11 cellular contexts compared by ENCODE assay signal in the genomic region with DNA sequence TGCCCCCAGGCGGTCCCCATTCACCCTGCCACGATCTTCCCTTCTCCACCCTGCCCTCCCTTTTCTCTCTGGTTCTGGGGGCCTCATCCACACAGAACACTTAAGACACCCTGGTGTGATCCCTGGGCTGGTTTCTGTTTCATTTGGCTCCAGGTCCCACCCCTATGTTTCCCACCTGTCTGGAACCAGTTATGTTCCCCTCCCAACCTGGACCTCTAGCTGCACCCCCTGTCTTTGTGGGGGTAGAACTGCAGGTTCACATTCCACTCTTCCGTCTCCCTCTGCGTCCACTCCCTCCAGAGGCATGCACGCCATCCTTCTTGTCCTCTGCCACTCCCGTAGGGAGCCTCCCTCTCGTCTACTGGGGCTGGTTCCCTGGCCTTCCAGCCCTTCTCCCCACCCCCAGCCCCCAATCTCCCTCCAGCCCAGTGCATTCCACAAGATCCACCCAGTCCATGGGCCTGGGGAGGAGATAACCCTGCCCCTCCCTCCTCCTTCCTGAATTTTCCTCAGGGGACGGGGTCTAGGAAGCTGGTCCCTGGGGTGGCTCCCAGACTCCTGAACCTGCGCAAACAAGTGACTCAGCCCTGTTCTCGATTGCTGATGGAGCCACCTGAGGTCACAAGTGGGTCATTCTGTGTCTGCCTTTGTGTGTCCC.
DNase-seq lines count a peak whose midpoint lies in the region; ATAC-seq and TF ChIP-seq lines count a peak whose summit lies in the region.
"Had no signal": no experiment of that assay in that cellular context is flagged by ENCODE, and none has a peak within 500 bp of the region (broad histone marks: within the 10 kb centered on the region; RNA-seq: fewer than 3 reads in every experiment).

No MANE protein-coding gene starts in this region.

- H3K27ac Mint-ChIP-seq in effector memory CD8-positive, alpha-beta T cell = no peak overlapping the region
- H3K27ac Mint-ChIP-seq in activated CD4-positive, alpha-beta T cell treated with anti-CD3 and anti-CD28 coated beads for 36 hours = no peak overlapping the region
- H3K27ac Mint-ChIP-seq: activated CD4-positive, alpha-beta T cell treated with anti-CD3 and anti-CD28 coated beads, Interleukin-2, amount 10 ng/mL, durations not matched to agents 7 days and 5 days; activated naive CD8-positive, alpha-beta T cell had no signal

- no peak for ATAC-seq in effector memory CD8-positive, alpha-beta T cell (replicated peaks)
- ATAC-seq in activated CD4-positive, alpha-beta T cell treated with anti-CD3 and anti-CD28 coated beads for 36 hours = no peak
- ATAC-seq in GM19467 (IDR thresholded peaks at IDR 0.05; ENCODE audit: unreplicated experiment) = no peak
- ATAC-seq in GM18867 (IDR thresholded peaks at IDR 0.05; ENCODE audit: unreplicated experiment) = no peak

- H4K20me1 ChIP-seq in OCI-LY3 (ENCODE audit: insufficient read depth, low read length) = no peaks in the 10 kb centered on the region

- H3K79me2 ChIP-seq in OCI-LY3 (ENCODE audit: low read length) = peaks cover 43% of the 10 kb centered on the region

- peaks cover 22 to 37% of the 10 kb centered on the region in 2 donors for H3K27me3 Mint-ChIP-seq in effector memory CD8-positive, alpha-beta T cell
- peaks cover 6% of the 10 kb centered on the region for H3K27me3 Mint-ChIP-seq in activated CD4-positive, alpha-beta T cell treated with anti-CD3 and anti-CD28 coated beads for 36 hours

- TF ChIP-seq CTCF in OCI-LY3 (IDR thresholded peaks at IDR 0.05; ENCODE audit: low read depth, low read length) (0 out of 2 replicates have a peak, but pooled peaks have one; percentile 14), esophagus squamous epithelium (IDR thresholded peaks at IDR 0.05) (peak in 2 of 6 experiments; percentile 20 to 41)

- H3K4me2 ChIP-seq in OCI-LY3 (ENCODE audit: low read length) = no peak overlapping the region

- H3K4me3 Mint-ChIP-seq in effector memory CD8-positive, alpha-beta T cell = no peak overlapping the region
- no peak overlapping the region for H3K4me3 Mint-ChIP-seq in activated CD4-positive, alpha-beta T cell treated with anti-CD3 and anti-CD28 coated beads for 36 hours
- H3K4me3 Mint-ChIP-seq: activated CD4-positive, alpha-beta T cell treated with anti-CD3 and anti-CD28 coated beads, Interleukin-2, amount 10 ng/mL, durations not matched to agents 7 days and 5 days; activated naive CD8-positive, alpha-beta T cell had no signal

- POLR2A ChIA-PET in activated CD4-positive, alpha-beta T cell treated with anti-CD3 and anti-CD28 coated beads for 36 hours (lab: Charles Lee) = no interaction called here

- no peak for TF ChIP-seq POLR2A in esophagus squamous epithelium (IDR thresholded peaks at IDR 0.05)

- H3K9me3 ChIP-seq in OCI-LY3 (ENCODE audit: insufficient read depth, low read length) (no peaks in the 10 kb centered on the region), esophagus squamous epithelium (no peaks in the 10 kb centered on the region), mucosa of stomach (ENCODE audit: control insufficient read depth, low read length) (no peaks in the 10 kb centered on the region)

- no peaks in the 10 kb centered on the region for H3K4me1 Mint-ChIP-seq in effector memory CD8-positive, alpha-beta T cell (ENCODE audit: low read depth in 2 of 2)
- peaks cover 9% of the 10 kb centered on the region for H3K4me1 Mint-ChIP-seq in activated CD4-positive, alpha-beta T cell treated with anti-CD3 and anti-CD28 coated beads for 36 hours

- no peak overlapping the region for H2AFZ ChIP-seq in OCI-LY3 (ENCODE audit: low read depth, low read length)

- H3K9ac ChIP-seq in OCI-LY3 (ENCODE audit: low read length) = no peak overlapping the region
- H3K9ac ChIP-seq in mucosa of stomach (ENCODE audit: low read length) = no peak overlapping the region

- H3K27me3 ChIP-seq in OCI-LY3 (ENCODE audit: low read depth, low read length) (no peaks in the 10 kb centered on the region), esophagus squamous epithelium (no peaks in the 10 kb centered on the region), mucosa of stomach (ENCODE audit: control insufficient read depth, insufficient read depth, low read length) (no peaks in the 10 kb centered on the region)

- CTCF ChIA-PET in activated CD4-positive, alpha-beta T cell treated with anti-CD3 and anti-CD28 coated beads for 36 hours (lab: Charles Lee) = interaction anchor here (0.6 kb wide), 1 partner anchor 154 kb away, joined by 3 read pairs; no protein-coding TSS in a partner anchor

- H3K4me1 ChIP-seq in OCI-LY3 (ENCODE audit: low read length) (peaks cover 51% of the 10 kb centered on the region), esophagus squamous epithelium (peaks cover 13 to 71% (median 31%) of the 10 kb centered on the region in 3 donors), mucosa of stomach (ENCODE audit: control insufficient read depth, insufficient read depth, low read length) (peaks cover 67% of the 10 kb centered on the region)

- 68 to 77% methylated on average over 10 of the region's 10 CpGs for WGBS in esophagus squamous epithelium, 2 donors

- H3K27ac ChIP-seq in OCI-LY3 (ENCODE audit: low read length) (no peak overlapping the region), esophagus squamous epithelium (peak overlapping the region; percentile 56 to 80 (median 76))

- H3K9me3 Mint-ChIP-seq in effector memory CD8-positive, alpha-beta T cell = no peaks in the 10 kb centered on the region
- no peaks in the 10 kb centered on the region for H3K9me3 Mint-ChIP-seq in activated CD4-positive, alpha-beta T cell treated with anti-CD3 and anti-CD28 coated beads for 36 hours (ENCODE audit: low read depth)
- H3K9me3 Mint-ChIP-seq: activated CD4-positive, alpha-beta T cell treated with anti-CD3 and anti-CD28 coated beads, Interleukin-2, amount 10 ng/mL, durations not matched to agents 7 days and 5 days had no signal

- H3K36me3 Mint-ChIP-seq in effector memory CD8-positive, alpha-beta T cell (ENCODE audit: insufficient read depth) = no peaks in the 10 kb centered on the region
- no peaks in the 10 kb centered on the region for H3K36me3 Mint-ChIP-seq in activated CD4-positive, alpha-beta T cell treated with anti-CD3 and anti-CD28 coated beads for 36 hours (ENCODE audit: low read depth)
- H3K36me3 Mint-ChIP-seq: activated naive CD8-positive, alpha-beta T cell had no signal

- intact Hi-C loops in esophagus squamous epithelium (cut with DNase I) = no loop called here
- intact Hi-C loops in activated CD4-positive, alpha-beta T cell treated with anti-CD3 and anti-CD28 coated beads for 36 hours (cut with DNase I, micrococcal nuclease) = no loop called here

- DNase-seq in A172 (ENCODE audit: low spot score) = peak; percentile 85
- no peak for DNase-seq in esophagus squamous epithelium (lab: John Stamatoyannopoulos, UW)
- DNase-seq in effector memory CD8-positive, alpha-beta T cell = no peak
- DNase-seq in activated CD4-positive, alpha-beta T cell treated with anti-CD3 and anti-CD28 coated beads for 36 hours = no peak
- DNase-seq: activated CD4-positive, alpha-beta T cell treated with anti-CD3 and anti-CD28 coated beads, Interleukin-2, amount 10 ng/mL, durations not matched to agents 7 days and 5 days; NCI-H1694 treated with DMSO at 0.1 percent for 48 hours had no signal

- H3K4me3 ChIP-seq in OCI-LY3 (ENCODE audit: low read length) = no peak overlapping the region
- no peak overlapping the region for H3K4me3 ChIP-seq in esophagus squamous epithelium
- peak overlapping the region; percentile 14 for H3K4me3 ChIP-seq in mucosa of stomach (ENCODE audit: low read length)

- H3K36me3 ChIP-seq in OCI-LY3 (replicated peaks; ENCODE audit: low read depth, low read length) (peaks cover 35% of the 10 kb centered on the region), esophagus squamous epithelium (peaks cover 0 to 19% (median 0%) of the 10 kb centered on the region in 3 donors), mucosa of stomach (ENCODE audit: control insufficient read depth, insufficient read depth, low read length) (no peaks in the 10 kb centered on the region)
